1 cellular context compared by ENCODE assay signal in genomic region chr9:137129456-137130175, GRCh38.
A peak's percentile ranks its signal among the peaks of the same experiment; 100 is the strongest.
TF ChIP-seq lines count a peak whose summit lies in the region.

No MANE protein-coding gene starts in this region.

TF ChIP-seq in H1, 55 proteins besides CTCF, POLR2A, EP300 and RAD21:
- peak; percentile 68 for TF ChIP-seq NRF1 (IDR thresholded peaks at IDR 0.05; ENCODE audit: low read depth, low read length)
- no peak for TF ChIP-seq FOSL1 (IDR thresholded peaks at IDR 0.05; ENCODE audit: insufficient read depth, low read depth, low read length)
- no peak for TF ChIP-seq ZNF274 (IDR thresholded peaks at IDR 0.05; ENCODE audit: borderline replicate concordance, extremely low read depth, low read length)
- TF ChIP-seq TCF12 (IDR thresholded peaks at IDR 0.05; ENCODE audit: low read depth, low read length) = no peak
- TF ChIP-seq ATF3 (IDR thresholded peaks at IDR 0.05; ENCODE audit: insufficient read depth, low read depth, low read length) = no peak; the same call in 1 of the 2 replicates
- no peak for TF ChIP-seq BRCA1 (IDR thresholded peaks at IDR 0.05; ENCODE audit: low read depth, low read length)
- TF ChIP-seq CEBPB (IDR thresholded peaks at IDR 0.05; ENCODE audit: low read depth, low read length) = no peak
- peak; percentile 61; the same call in 1 of the 2 replicates for TF ChIP-seq KDM5A (IDR thresholded peaks at IDR 0.05; ENCODE audit: low read length)
- TF ChIP-seq TBP (IDR thresholded peaks at IDR 0.05; ENCODE audit: low read depth, low read length) = peak; percentile 67; the same call in 1 of the 2 replicates
- peak; percentile 94 for TF ChIP-seq KDM4A (IDR thresholded peaks at IDR 0.05; ENCODE audit: low read depth, low read length, severe bottlenecking)
- no peak for TF ChIP-seq ATF2 (IDR thresholded peaks at IDR 0.05; ENCODE audit: low read length)
- TF ChIP-seq SP4 (IDR thresholded peaks at IDR 0.05; ENCODE audit: low read length) = no peak
- TF ChIP-seq JUN (IDR thresholded peaks at IDR 0.05; ENCODE audit: low read depth, low read length) = no peak
- no peak for TF ChIP-seq BCL11A (IDR thresholded peaks at IDR 0.05; ENCODE audit: low read depth in 2 of 2, low read length in 2 of 2)
- TF ChIP-seq RXRA (IDR thresholded peaks at IDR 0.05; ENCODE audit: insufficient read depth, low read depth, low read length) = no peak
- TF ChIP-seq MAFK (IDR thresholded peaks at IDR 0.05; ENCODE audit: low read depth, low read length) = no peak
- peak; percentile 80 for TF ChIP-seq POLR2AphosphoS5 (IDR thresholded peaks at IDR 0.05; ENCODE audit: low read depth, low read length)
- TF ChIP-seq SIN3A (conservative IDR thresholded peaks at IDR 0.05 in 1 of 2, IDR thresholded peaks at IDR 0.05 in 1 of 2; ENCODE audit: low read depth in 1 of 2, low read length in 2 of 2) = peak in 1 of 2 experiments; percentile 51; a peak in 1 of 4 replicates
- TF ChIP-seq SRF (IDR thresholded peaks at IDR 0.05; ENCODE audit: low read depth, low read length) = no peak
- no peak for TF ChIP-seq TAF7 (optimal IDR thresholded peaks at IDR 0.05; ENCODE audit: borderline replicate concordance, low read depth, low read length)
- TF ChIP-seq SP2 (IDR thresholded peaks at IDR 0.05; ENCODE audit: low read length) = no peak
- TF ChIP-seq TEAD4 (IDR thresholded peaks at IDR 0.05; ENCODE audit: low read depth, low read length) = no peak
- TF ChIP-seq USF2 (IDR thresholded peaks at IDR 0.05; ENCODE audit: low read length) = no peak
- no peak for TF ChIP-seq SAP30 (IDR thresholded peaks at IDR 0.05; ENCODE audit: insufficient read depth, insufficient replicate concordance, low read length)
- peak; percentile 46; the same call in 1 of the 2 replicates for TF ChIP-seq RBBP5 (IDR thresholded peaks at IDR 0.05; ENCODE audit: borderline replicate concordance, low read depth, low read length)
- peak; percentile 88 for TF ChIP-seq MAX (IDR thresholded peaks at IDR 0.05)
- TF ChIP-seq CREB1 (IDR thresholded peaks at IDR 0.05) = peak; percentile 76
- TF ChIP-seq CHD1 (IDR thresholded peaks at IDR 0.05; ENCODE audit: low read depth, low read length) = no peak
- TF ChIP-seq JUND (IDR thresholded peaks at IDR 0.05; ENCODE audit: low read length) = no peak
- no peak for TF ChIP-seq HDAC6 (IDR thresholded peaks at IDR 0.05; ENCODE audit: low read depth, low read length)
- no peak for TF ChIP-seq CBX5 (IDR thresholded peaks at IDR 0.05; ENCODE audit: low read depth, low read length)
- TF ChIP-seq EGR1 (IDR thresholded peaks at IDR 0.05; ENCODE audit: borderline replicate concordance, low read depth, low read length) = no peak
- TF ChIP-seq HDAC2 (IDR thresholded peaks at IDR 0.05; ENCODE audit: borderline replicate concordance in 1 of 2, low read depth in 2 of 2, low read length in 2 of 2) = peak in 1 of 2 experiments; percentile 87; a peak in 2 of 4 replicates
- no peak for TF ChIP-seq CHD2 (IDR thresholded peaks at IDR 0.05; ENCODE audit: low read length)
- no peak for TF ChIP-seq CHD7 (IDR thresholded peaks at IDR 0.05; ENCODE audit: insufficient replicate concordance, low read length)
- TF ChIP-seq TAF1 (IDR thresholded peaks at IDR 0.05; ENCODE audit: low read depth, low read length) = peak; percentile 93
- no peak for TF ChIP-seq POU5F1 (IDR thresholded peaks at IDR 0.05; ENCODE audit: low read depth, low read length)
- no peak for TF ChIP-seq GTF2F1 (IDR thresholded peaks at IDR 0.05; ENCODE audit: borderline replicate concordance, low read depth, low read length)
- peak; percentile 29; the same call in 1 of the 2 replicates for TF ChIP-seq GABPA (IDR thresholded peaks at IDR 0.05; ENCODE audit: borderline replicate concordance, insufficient read depth, low read length)
- no peak for TF ChIP-seq CTBP2 (IDR thresholded peaks at IDR 0.05; ENCODE audit: borderline replicate concordance, insufficient read depth, insufficient read length, low read length)
- TF ChIP-seq EZH2 (IDR thresholded peaks at IDR 0.05; ENCODE audit: low read depth, low read length, severe bottlenecking) = peak; percentile 56
- TF ChIP-seq SIRT6 (IDR thresholded peaks at IDR 0.05; ENCODE audit: low read length) = no peak
- TF ChIP-seq PHF8 (conservative IDR thresholded peaks at IDR 0.05; ENCODE audit: low read depth, low read length) = peak; percentile 63
- TF ChIP-seq ASH2L (IDR thresholded peaks at IDR 0.05; ENCODE audit: low read length) = peak; percentile 64
- TF ChIP-seq E2F6 (IDR thresholded peaks at IDR 0.05) = peak; percentile 31; the same call in 1 of the 2 replicates
- TF ChIP-seq NANOG (IDR thresholded peaks at IDR 0.05; ENCODE audit: insufficient read depth, low read depth, low read length, poor library complexity, severe bottlenecking) = no peak
- TF ChIP-seq SUZ12 (IDR thresholded peaks at IDR 0.05; ENCODE audit: low read length) = no peak
- TF ChIP-seq SP1 (IDR thresholded peaks at IDR 0.05; ENCODE audit: low read depth, low read length) = 0 out of 2 replicates have a peak, but pooled peaks have one; percentile 20
- no peak for TF ChIP-seq KDM1A (IDR thresholded peaks at IDR 0.05; ENCODE audit: borderline replicate concordance, low read length)
- no peak for TF ChIP-seq CBX8 (IDR thresholded peaks at IDR 0.05; ENCODE audit: borderline replicate concordance, low read depth, low read length)
- TF ChIP-seq RFX5 (IDR thresholded peaks at IDR 0.05; ENCODE audit: borderline replicate concordance, low read depth, low read length) = no peak
- peak; percentile 87; the same call in 1 of the 2 replicates for TF ChIP-seq YY1 (IDR thresholded peaks at IDR 0.05; ENCODE audit: low read depth, low read length)
- TF ChIP-seq RNF2 (IDR thresholded peaks at IDR 0.05; ENCODE audit: borderline replicate concordance, low read depth, low read length, missing control alignments, poor library complexity, severe bottlenecking) = no peak
- TF ChIP-seq BACH1 (IDR thresholded peaks at IDR 0.05; ENCODE audit: low read length) = no peak; the same call in 1 of the 2 replicates
- TF ChIP-seq SIX5 (IDR thresholded peaks at IDR 0.05; ENCODE audit: low read depth, low read length) = no peak
